1 cellular context compared by ENCODE assay signal in the genomic region with DNA sequence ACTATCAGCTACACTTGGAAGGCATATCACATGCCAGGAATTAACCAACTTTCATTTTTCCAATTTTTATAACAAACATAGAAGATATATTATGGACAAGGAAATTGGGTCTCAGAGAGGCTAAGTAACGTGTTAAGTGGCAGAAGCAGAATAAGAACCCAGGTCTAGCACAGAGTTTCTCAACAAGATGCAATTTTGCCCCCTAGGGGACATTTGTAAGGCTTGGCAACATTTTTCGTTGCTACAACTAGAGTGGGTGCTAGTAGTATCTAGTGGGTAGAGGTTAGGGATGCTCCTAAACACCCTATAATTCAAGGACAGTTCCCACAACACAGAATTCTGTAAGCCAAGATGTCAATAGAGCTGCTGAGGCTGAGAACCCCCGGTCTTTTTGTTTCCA.
TF ChIP-seq lines count a peak whose summit lies in the region.

No MANE protein-coding gene starts in this region.

TF ChIP-seq in GM23338, 12 proteins besides CTCF, POLR2A, EP300 and RAD21 (continued from another document):
- TF ChIP-seq, protein P1, sequence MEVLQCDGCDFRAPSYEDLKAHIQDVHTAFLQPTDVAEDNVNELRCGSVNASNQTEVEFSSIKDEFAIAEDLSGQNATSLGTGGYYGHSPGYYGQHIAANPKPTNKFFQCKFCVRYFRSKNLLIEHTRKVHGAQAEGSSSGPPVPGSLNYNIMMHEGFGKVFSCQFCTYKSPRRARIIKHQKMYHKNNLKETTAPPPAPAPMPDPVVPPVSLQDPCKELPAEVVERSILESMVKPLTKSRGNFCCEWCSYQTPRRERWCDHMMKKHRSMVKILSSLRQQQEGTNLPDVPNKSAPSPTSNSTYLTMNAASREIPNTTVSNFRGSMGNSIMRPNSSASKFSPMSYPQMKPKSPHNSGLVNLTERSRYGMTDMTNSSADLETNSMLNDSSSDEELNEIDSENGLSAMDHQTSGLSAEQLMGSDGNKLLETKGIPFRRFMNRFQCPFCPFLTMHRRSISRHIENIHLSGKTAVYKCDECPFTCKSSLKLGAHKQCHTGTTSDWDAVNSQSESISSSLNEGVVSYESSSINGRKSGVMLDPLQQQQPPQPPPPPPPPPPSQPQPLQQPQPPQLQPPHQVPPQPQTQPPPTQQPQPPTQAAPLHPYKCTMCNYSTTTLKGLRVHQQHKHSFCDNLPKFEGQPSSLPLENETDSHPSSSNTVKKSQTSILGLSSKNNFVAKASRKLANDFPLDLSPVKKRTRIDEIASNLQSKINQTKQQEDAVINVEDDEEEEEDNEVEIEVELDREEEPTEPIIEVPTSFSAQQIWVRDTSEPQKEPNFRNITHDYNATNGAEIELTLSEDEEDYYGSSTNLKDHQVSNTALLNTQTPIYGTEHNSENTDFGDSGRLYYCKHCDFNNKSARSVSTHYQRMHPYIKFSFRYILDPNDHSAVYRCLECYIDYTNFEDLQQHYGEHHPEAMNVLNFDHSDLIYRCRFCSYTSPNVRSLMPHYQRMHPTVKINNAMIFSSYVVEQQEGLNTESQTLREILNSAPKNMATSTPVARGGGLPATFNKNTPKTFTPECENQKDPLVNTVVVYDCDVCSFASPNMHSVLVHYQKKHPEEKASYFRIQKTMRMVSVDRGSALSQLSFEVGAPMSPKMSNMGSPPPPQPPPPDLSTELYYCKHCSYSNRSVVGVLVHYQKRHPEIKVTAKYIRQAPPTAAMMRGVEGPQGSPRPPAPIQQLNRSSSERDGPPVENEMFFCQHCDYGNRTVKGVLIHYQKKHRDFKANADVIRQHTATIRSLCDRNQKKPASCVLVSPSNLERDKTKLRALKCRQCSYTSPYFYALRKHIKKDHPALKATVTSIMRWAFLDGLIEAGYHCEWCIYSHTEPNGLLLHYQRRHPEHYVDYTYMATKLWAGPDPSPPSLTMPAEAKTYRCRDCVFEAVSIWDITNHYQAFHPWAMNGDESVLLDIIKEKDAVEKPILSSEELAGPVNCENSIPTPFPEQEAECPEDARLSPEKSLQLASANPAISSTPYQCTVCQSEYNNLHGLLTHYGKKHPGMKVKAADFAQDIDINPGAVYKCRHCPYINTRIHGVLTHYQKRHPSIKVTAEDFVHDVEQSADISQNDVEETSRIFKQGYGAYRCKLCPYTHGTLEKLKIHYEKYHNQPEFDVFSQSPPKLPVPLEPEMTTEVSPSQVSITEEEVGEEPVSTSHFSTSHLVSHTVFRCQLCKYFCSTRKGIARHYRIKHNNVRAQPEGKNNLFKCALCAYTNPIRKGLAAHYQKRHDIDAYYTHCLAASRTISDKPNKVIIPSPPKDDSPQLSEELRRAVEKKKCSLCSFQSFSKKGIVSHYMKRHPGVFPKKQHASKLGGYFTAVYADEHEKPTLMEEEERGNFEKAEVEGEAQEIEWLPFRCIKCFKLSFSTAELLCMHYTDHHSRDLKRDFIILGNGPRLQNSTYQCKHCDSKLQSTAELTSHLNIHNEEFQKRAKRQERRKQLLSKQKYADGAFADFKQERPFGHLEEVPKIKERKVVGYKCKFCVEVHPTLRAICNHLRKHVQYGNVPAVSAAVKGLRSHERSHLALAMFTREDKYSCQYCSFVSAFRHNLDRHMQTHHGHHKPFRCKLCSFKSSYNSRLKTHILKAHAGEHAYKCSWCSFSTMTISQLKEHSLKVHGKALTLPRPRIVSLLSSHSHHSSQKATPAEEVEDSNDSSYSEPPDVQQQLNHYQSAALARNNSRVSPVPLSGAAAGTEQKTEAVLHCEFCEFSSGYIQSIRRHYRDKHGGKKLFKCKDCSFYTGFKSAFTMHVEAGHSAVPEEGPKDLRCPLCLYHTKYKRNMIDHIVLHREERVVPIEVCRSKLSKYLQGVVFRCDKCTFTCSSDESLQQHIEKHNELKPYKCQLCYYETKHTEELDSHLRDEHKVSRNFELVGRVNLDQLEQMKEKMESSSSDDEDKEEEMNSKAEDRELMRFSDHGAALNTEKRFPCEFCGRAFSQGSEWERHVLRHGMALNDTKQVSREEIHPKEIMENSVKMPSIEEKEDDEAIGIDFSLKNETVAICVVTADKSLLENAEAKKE (CRISPR knock-in tag; IDR thresholded peaks at IDR 0.05): no peak
- TF ChIP-seq EZH2 (IDR thresholded peaks at IDR 0.05; ENCODE audit: low read depth, unreplicated experiment) (no peak), ETS1 (IDR thresholded peaks at IDR 0.05) (no peak), ZNF331 (CRISPR knock-in tag; IDR thresholded peaks at IDR 0.05; ENCODE audit: low read depth) (no peak)
- TF ChIP-seq, protein P2, sequence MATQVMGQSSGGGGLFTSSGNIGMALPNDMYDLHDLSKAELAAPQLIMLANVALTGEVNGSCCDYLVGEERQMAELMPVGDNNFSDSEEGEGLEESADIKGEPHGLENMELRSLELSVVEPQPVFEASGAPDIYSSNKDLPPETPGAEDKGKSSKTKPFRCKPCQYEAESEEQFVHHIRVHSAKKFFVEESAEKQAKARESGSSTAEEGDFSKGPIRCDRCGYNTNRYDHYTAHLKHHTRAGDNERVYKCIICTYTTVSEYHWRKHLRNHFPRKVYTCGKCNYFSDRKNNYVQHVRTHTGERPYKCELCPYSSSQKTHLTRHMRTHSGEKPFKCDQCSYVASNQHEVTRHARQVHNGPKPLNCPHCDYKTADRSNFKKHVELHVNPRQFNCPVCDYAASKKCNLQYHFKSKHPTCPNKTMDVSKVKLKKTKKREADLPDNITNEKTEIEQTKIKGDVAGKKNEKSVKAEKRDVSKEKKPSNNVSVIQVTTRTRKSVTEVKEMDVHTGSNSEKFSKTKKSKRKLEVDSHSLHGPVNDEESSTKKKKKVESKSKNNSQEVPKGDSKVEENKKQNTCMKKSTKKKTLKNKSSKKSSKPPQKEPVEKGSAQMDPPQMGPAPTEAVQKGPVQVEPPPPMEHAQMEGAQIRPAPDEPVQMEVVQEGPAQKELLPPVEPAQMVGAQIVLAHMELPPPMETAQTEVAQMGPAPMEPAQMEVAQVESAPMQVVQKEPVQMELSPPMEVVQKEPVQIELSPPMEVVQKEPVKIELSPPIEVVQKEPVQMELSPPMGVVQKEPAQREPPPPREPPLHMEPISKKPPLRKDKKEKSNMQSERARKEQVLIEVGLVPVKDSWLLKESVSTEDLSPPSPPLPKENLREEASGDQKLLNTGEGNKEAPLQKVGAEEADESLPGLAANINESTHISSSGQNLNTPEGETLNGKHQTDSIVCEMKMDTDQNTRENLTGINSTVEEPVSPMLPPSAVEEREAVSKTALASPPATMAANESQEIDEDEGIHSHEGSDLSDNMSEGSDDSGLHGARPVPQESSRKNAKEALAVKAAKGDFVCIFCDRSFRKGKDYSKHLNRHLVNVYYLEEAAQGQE (IDR thresholded peaks at IDR 0.05; ENCODE audit: unreplicated experiment): no peak
